ENCODE assay signal across 16 cellular contexts in genomic region chr4:136687596-136687995, GRCh38.
"Had no signal": no experiment of that assay in that cellular context is flagged by ENCODE, and none has a peak within 500 bp of the region (broad histone marks: within the 10 kb centered on the region; RNA-seq: fewer than 3 reads in every experiment).

No MANE protein-coding gene starts in this region.

- H3K9me3 ChIP-seq: MG63, SK-N-SH had no signal

- H3K4me3 ChIP-seq: MG63 had no signal

- H3K27me3 ChIP-seq: MG63 had no signal

- H3K9me2 ChIP-seq: SK-N-SH had no signal

- H3K36me3 ChIP-seq: MG63 had no signal

- DNase-seq: MG63, NCI-H1092, NCI-H1105 treated with DMSO at 0.1 percent for 48 hours, NCI-H1417 treated with DMSO at 0.1 percent for 48 hours, NCI-H1694 treated with DMSO at 0.1 percent for 48 hours, NCI-H1930, NCI-H2081, NCI-H2107, NCI-H2227 treated with DMSO at 0.1 percent for 48 hours, NCI-H524, NCI-H526 treated with DMSO at 0.1 percent for 48 hours, NCI-H748 treated with DMSO at 0.1 percent for 48 hours, SHP77, SK-N-SH, SW 1271 had no signal

- H3K9ac ChIP-seq: SK-N-SH had no signal

- H3K4me2 ChIP-seq: SK-N-SH had no signal

- FAIRE-seq: RCC 7860 had no signal
